8 cellular contexts compared by ENCODE assay signal in the genomic region with DNA sequence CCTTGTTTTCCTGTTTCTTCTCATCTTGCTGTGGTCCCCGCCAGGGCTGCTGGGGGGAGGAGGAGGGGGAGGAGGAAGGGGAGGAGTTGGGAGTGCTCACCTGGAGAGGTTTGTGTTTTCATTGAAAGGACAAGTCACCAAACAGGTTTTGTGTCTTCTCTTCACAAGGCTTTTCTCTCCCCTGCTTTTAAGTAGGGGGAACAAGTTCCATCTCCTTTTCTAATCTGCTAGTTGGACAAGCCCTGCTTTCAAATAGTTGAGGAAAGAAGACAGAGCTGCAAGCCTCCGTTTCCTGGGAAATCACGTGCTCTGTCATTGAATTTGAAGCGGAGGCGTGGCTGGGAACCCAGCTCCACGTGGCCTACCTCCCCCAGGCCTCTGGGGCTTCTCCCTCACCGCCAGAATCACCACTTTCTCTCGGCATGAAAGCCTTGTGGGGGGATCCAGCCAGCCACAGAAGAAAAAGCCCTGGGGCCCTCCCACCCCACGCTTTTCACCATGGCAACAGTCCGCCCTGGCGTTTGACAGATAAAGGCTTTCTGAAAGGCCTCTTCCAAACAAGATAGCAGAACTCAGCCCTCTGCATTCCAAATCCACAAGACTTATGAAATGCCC. TPM values are rescaled to one million over a fixed set of nuclear protein-coding genes. Genes with fewer than 3 reads are reported as not detected.
DNase-seq lines count a peak whose midpoint lies in the region; ATAC-seq and TF ChIP-seq lines count a peak whose summit lies in the region.

No MANE protein-coding gene starts in this region.

- no CpG with 5 or more reads among the region's 11 CpGs for WGBS in trophoblast cell (ENCODE audit: extremely low coverage, insufficient coverage, insufficient read length)

- peak overlapping the region; percentile 93 for H3K18ac ChIP-seq in trophoblast cell (ENCODE audit: low read length)

- peak overlapping the region; percentile 92 for H2BK5ac ChIP-seq in trophoblast cell (ENCODE audit: low read depth, low read length, poor library complexity)

- no peak for ATAC-seq in GM21390 (IDR thresholded peaks at IDR 0.05; ENCODE audit: unreplicated experiment)
- no peak for ATAC-seq in GM18873 (IDR thresholded peaks at IDR 0.05; ENCODE audit: low FRiP score, unreplicated experiment)
- ATAC-seq in GM19467 (IDR thresholded peaks at IDR 0.05; ENCODE audit: unreplicated experiment) = no peak

- no peak overlapping the region for H3K4me3 ChIP-seq in fibroblast of the aortic adventitia (ENCODE audit: low read depth, low read length)
- H3K4me3 ChIP-seq in trophoblast cell (ENCODE audit: low read depth, low read length) = no peak overlapping the region

- H3K79me2 ChIP-seq in trophoblast cell (ENCODE audit: control insufficient read depth, insufficient read depth, low read length, poor library complexity) = peaks cover 4% of the 10 kb centered on the region

- H3K9ac ChIP-seq in trophoblast cell (ENCODE audit: low read length) = no peak overlapping the region

- H3K4me2 ChIP-seq in trophoblast cell (ENCODE audit: low read length) = peak overlapping the region; percentile 46

- peak overlapping the region; percentile 49 for H2AK5ac ChIP-seq in trophoblast cell (ENCODE audit: low read length)

- H3K4me1 ChIP-seq in trophoblast cell (ENCODE audit: control insufficient read depth in 1 of 2, insufficient read depth in 2 of 2, low read length in 2 of 2) = peaks cover 22 to 37% of the 10 kb centered on the region in 2 experiments

- peak overlapping the region; percentile 41 for H3K4ac ChIP-seq in trophoblast cell (ENCODE audit: low read depth, low read length)

- H4K91ac ChIP-seq in trophoblast cell (ENCODE audit: low read depth, low read length) = peak overlapping the region; percentile 94

- H3K27me3 ChIP-seq in trophoblast cell (ENCODE audit: insufficient read depth, low read length) = no peaks in the 10 kb centered on the region

- TF ChIP-seq CTCF in C4-2B (conservative IDR thresholded peaks at IDR 0.05) (no peak), fibroblast of the aortic adventitia (IDR thresholded peaks at IDR 0.05; ENCODE audit: insufficient read depth, low read length) (no peak)

- no peak overlapping the region for H4K12ac ChIP-seq in trophoblast cell (ENCODE audit: low read depth, low read length)

- H3K36me3 ChIP-seq in trophoblast cell (ENCODE audit: control insufficient read depth in 1 of 2, insufficient read depth in 2 of 2, low read length in 2 of 2) = peaks cover under 1 to 6% of the 10 kb centered on the region in 2 experiments

- no peak overlapping the region for H3K23ac ChIP-seq in trophoblast cell (ENCODE audit: low read length)

- peak overlapping the region; percentile 83 for H4K8ac ChIP-seq in trophoblast cell (ENCODE audit: low read depth, low read length)

- DNase-seq in HUDEP-2 (lab: John Stamatoyannopoulos, UW; ENCODE audit: unreplicated experiment in 76 of 76) (peak in 74 of 76 experiments; percentile 13 to 93 (median 78)), fibroblast of the aortic adventitia (ENCODE audit: low read depth) (peak; percentile 58), trophoblast cell (peak; percentile 77 to 91)
- DNase-seq in activated CD8-positive, alpha-beta memory T cell treated with anti-CD3 and anti-CD28 coated beads for 48 hours (ENCODE audit: low read depth in 2 of 3, low spot score in 2 of 3) = peak; percentile 22 to 43 (median 30)

- peak overlapping the region; percentile 69 for H2BK120ac ChIP-seq in trophoblast cell (ENCODE audit: insufficient read depth, low read length, poor library complexity)

- H3K27ac ChIP-seq in C4-2B (peak overlapping the region; percentile 80), trophoblast cell (ENCODE audit: low read depth, low read length) (peak overlapping the region; percentile 92)

- H2BK12ac ChIP-seq in trophoblast cell (ENCODE audit: low read length) = peak overlapping the region; percentile 43

- H2AFZ ChIP-seq in trophoblast cell (ENCODE audit: insufficient read depth, low read length, poor library complexity) = no peak overlapping the region

- H3K9me3 ChIP-seq in trophoblast cell (ENCODE audit: insufficient read depth, low read depth, low read length) = no peaks in the 10 kb centered on the region

- H3K79me1 ChIP-seq in trophoblast cell (ENCODE audit: low read length) = peaks cover 35% of the 10 kb centered on the region

- peak overlapping the region; percentile 96 for H3K14ac ChIP-seq in trophoblast cell (ENCODE audit: low read length)

RNA-seq across cellular contexts. Expression of a gene that starts 51.5 kb away (rescaled TPM):
- 3.1 and 4.7 TPM in 2 replicates for total RNA-seq in fibroblast of the aortic adventitia (ENCODE audit: low replicate concordance)
- polyA plus RNA-seq in trophoblast cell (2013) = 16.0 and 17.5 TPM in 2 replicates

Comparison
In these comparisons a context has a peak if more than half of its experiments do, and no peak if none do; other contexts are left out.
1. DNase-seq: peak in every context shown above with its lines; median percentile 84 in trophoblast cell; 78 in HUDEP-2; 58 in fibroblast of the aortic adventitia; 30 in activated CD8-positive, alpha-beta memory T cell treated with anti-CD3 and anti-CD28 coated beads for 48 hours.